11 cellular contexts compared by ENCODE assay signal in the genomic region with DNA sequence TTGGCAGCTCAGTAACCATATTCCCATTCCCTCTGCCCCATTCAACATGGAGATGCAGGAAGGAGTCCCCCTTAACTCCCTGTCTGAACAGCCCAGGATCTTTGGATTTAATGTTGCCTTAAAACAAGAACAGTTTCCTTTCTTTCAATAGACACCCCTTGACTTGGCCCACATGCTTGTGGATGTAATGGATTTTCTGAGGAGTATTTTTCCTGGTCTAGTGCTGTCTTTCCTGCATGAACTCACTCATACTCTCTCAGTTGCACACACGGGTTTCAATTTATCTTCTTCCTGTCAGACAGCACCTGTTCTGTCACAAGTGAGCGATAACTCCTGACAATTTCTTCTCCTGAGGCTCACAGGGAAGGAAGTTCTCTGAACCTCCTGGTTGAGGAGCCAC.
DNase-seq lines count a peak whose midpoint lies in the region; ATAC-seq and TF ChIP-seq lines count a peak whose summit lies in the region.
"Had no signal": no experiment of that assay in that cellular context is flagged by ENCODE, and none has a peak within 500 bp of the region (broad histone marks: within the 10 kb centered on the region; RNA-seq: fewer than 3 reads in every experiment).

No MANE protein-coding gene starts in this region.

- TF ChIP-seq CTCF in foreskin fibroblast (IDR thresholded peaks at IDR 0.05; ENCODE audit: low read depth, low read length) (no peak), smooth muscle cell (IDR thresholded peaks at IDR 0.05; ENCODE audit: borderline replicate concordance, insufficient read depth, poor library complexity, severe bottlenecking) (no peak), thyroid gland (IDR thresholded peaks at IDR 0.05) (no peak)

- H3K4me3 Mint-ChIP-seq in activated T-helper 17 cell treated with anti-CD3 and anti-CD28 coated beads, Interleukin-2, amount 50 U/mL, for 72 hours = peak overlapping the region; percentile 50

- no peak for ATAC-seq in activated T-helper 17 cell treated with anti-CD3 and anti-CD28 coated beads, Interleukin-2, amount 50 U/mL, for 72 hours (replicated peaks)

- 82% methylated on average over 2 of the region's 2 CpGs for WGBS in smooth muscle cell (ENCODE audit: low lambda C conversion rate)
- WGBS in thyroid gland, 2 donors = 73 to 79% methylated on average over 2 of the region's 2 CpGs

- H3K79me2 ChIP-seq in smooth muscle cell (ENCODE audit: low read depth) = no peaks in the 10 kb centered on the region

- no peaks in the 10 kb centered on the region for H3K27me3 ChIP-seq in smooth muscle cell (ENCODE audit: low read depth)
- H3K27me3 ChIP-seq in thyroid gland = no peaks in the 10 kb centered on the region
- H3K27me3 ChIP-seq: sigmoid colon had no signal

- no peak for TF ChIP-seq POLR2A in thyroid gland (IDR thresholded peaks at IDR 0.05)

- H3K9me3 ChIP-seq in smooth muscle cell (replicated peaks; ENCODE audit: low read depth) (no peaks in the 10 kb centered on the region), thyroid gland (no peaks in the 10 kb centered on the region)
- H3K9me3 ChIP-seq: sigmoid colon had no signal

- no peaks in the 10 kb centered on the region for H3K9me3 Mint-ChIP-seq in activated T-helper 17 cell treated with anti-CD3 and anti-CD28 coated beads, Interleukin-2, amount 50 U/mL, for 72 hours
- H3K9me3 Mint-ChIP-seq: nephron had no signal

- peaks cover 10% of the 10 kb centered on the region for H3K4me1 Mint-ChIP-seq in activated T-helper 17 cell treated with anti-CD3 and anti-CD28 coated beads, Interleukin-2, amount 50 U/mL, for 72 hours

- H3K4me3 ChIP-seq in foreskin fibroblast (ENCODE audit: low read depth in 1 of 2, low read length in 2 of 2) (peak overlapping the region; percentile 37 to 53), smooth muscle cell (no peak overlapping the region), thyroid gland (replicated peaks in 1 of 3) (no peak overlapping the region)

- intact Hi-C loops in thyroid gland (cut with DNase I) = loop anchor here (10.0 kb wide), 1 partner anchor 431 kb away; no protein-coding TSS in a partner anchor

- H3K4me1 ChIP-seq in smooth muscle cell (ENCODE audit: low read depth) (peaks cover 3% of the 10 kb centered on the region), thyroid gland (peaks cover 0 to 4% of the 10 kb centered on the region in 2 donors)

- DNase-seq in LHCN-M2 (ENCODE audit: low read depth) (peak; percentile 37), foreskin fibroblast (no peak), smooth muscle cell (lab: John Stamatoyannopoulos, UW; ENCODE audit: unreplicated experiment) (no peak), NCI-H2171 (lab: John Stamatoyannopoulos, UW) (no peak), NCI-H146 (lab: John Stamatoyannopoulos, UW) (no peak), thyroid gland (no peak)
- no peak for DNase-seq in activated CD8-positive, alpha-beta memory T cell treated with anti-CD3 and anti-CD28 coated beads, Interleukin-2, amount 50 U/mL, for 4 hours
- DNase-seq: sigmoid colon had no signal

- H3K9ac ChIP-seq in smooth muscle cell (ENCODE audit: low read depth) = no peak overlapping the region

- H3K27ac Mint-ChIP-seq in activated T-helper 17 cell treated with anti-CD3 and anti-CD28 coated beads, Interleukin-2, amount 50 U/mL, for 72 hours = peak overlapping the region; percentile 34
- H3K27ac Mint-ChIP-seq: activated naive CD8-positive, alpha-beta T cell had no signal

- no peaks in the 10 kb centered on the region for H3K36me3 Mint-ChIP-seq in activated T-helper 17 cell treated with anti-CD3 and anti-CD28 coated beads, Interleukin-2, amount 50 U/mL, for 72 hours (ENCODE audit: low read depth)
- H3K36me3 Mint-ChIP-seq: activated naive CD8-positive, alpha-beta T cell had no signal

- H3K27me3 Mint-ChIP-seq in activated T-helper 17 cell treated with anti-CD3 and anti-CD28 coated beads, Interleukin-2, amount 50 U/mL, for 72 hours = peaks cover 7% of the 10 kb centered on the region

- H2AFZ ChIP-seq in smooth muscle cell (ENCODE audit: low read depth) = no peak overlapping the region

- no peaks in the 10 kb centered on the region for H3F3A ChIP-seq in smooth muscle cell (ENCODE audit: low read depth)

- H3K4me2 ChIP-seq in smooth muscle cell = peak overlapping the region; percentile 71

- H3K36me3 ChIP-seq in smooth muscle cell (ENCODE audit: low read depth) (no peaks in the 10 kb centered on the region), thyroid gland (no peaks in the 10 kb centered on the region)
- H3K36me3 ChIP-seq: sigmoid colon had no signal

- H3K27ac ChIP-seq in smooth muscle cell (ENCODE audit: low read depth) (no peak overlapping the region), thyroid gland (no peak overlapping the region)

- H4K20me1 ChIP-seq in smooth muscle cell (ENCODE audit: low read depth) = no peaks in the 10 kb centered on the region

Comparison
In these comparisons a context has a peak if more than half of its experiments do, and no peak if none do; other contexts are left out.
1. H3K4me3 ChIP-seq: peak in foreskin fibroblast (2 of 2); none in smooth muscle cell (single experiment) and thyroid gland (0 of 3).